In the genomic region with DNA sequence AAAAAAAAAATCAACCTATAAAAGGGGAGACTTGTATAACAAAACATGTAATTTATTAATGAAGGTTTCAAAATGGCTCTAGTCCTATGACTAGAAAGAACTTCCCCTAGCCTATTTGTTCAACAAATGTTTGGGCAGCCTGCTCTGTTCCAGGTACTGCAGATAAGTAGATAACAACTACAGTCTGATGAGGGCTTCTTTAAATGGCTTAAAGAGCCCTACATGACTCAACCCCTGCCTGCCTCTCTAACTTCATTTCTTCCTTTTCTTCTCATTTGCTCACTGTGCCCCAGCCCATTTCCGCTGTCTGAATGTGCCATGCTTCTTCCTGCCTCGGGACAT, we compare ENCODE assay signal across 23 cellular contexts. TPM values are rescaled to one million over a fixed set of nuclear protein-coding genes. Genes with fewer than 3 reads are reported as not detected.
A peak's percentile ranks its signal among the peaks of the same experiment; 100 is the strongest.
DNase-seq lines count a peak whose midpoint lies in the region; ATAC-seq and TF ChIP-seq lines count a peak whose summit lies in the region.
"Had no signal": no experiment of that assay in that cellular context is flagged by ENCODE, and none has a peak within 500 bp of the region (broad histone marks: within the 10 kb centered on the region; RNA-seq: fewer than 3 reads in every experiment).

No MANE protein-coding gene starts in this region.

- WGBS in stomach, 5 donors: 74 to 82% (median 78%) methylated on average over 2 of the region's 2 CpGs

- H3K4me1 ChIP-seq in SJSA1 (replicated peaks) (peaks cover 35% of the 10 kb centered on the region), stomach (peaks cover 0 to 26% (median 10%) of the 10 kb centered on the region in 4 donors)
- H3K4me1 ChIP-seq: gastrocnemius medialis, tibial nerve had no signal

- no peaks in the 10 kb centered on the region for H3K27me3 Mint-ChIP-seq in activated T-cell treated with anti-CD3 and anti-CD28 coated beads, Interleukin-2, amount 50 U/mL, for 72 hours (ENCODE audit: low read depth)
- H3K27me3 Mint-ChIP-seq in activated T-cell treated with anti-CD3 and anti-CD28 coated beads, Interleukin-2, amount 50 U/mL, for 24 hours: no peaks in the 10 kb centered on the region
- H3K27me3 Mint-ChIP-seq: B cell; IgD-negative memory B cell; stimulated activated naive CD8-positive, alpha-beta T cell treated with anti-CD3 and anti-CD28 coated beads, Interleukin-15, Interleukin-2, amounts not matched to agents 100 ng/mL and 50 ng/mL, for 24 hours had no signal

- intact Hi-C loops in stomach (cut with DNase I; ENCODE audit: low total_unique reads): no loop called here

- H3K36me3 ChIP-seq in SJSA1 (peaks cover 11% of the 10 kb centered on the region), stomach (peaks cover 39 to 100% (median 98%) of the 10 kb centered on the region in 4 donors)

- H3K4me3 Mint-ChIP-seq in activated T-cell treated with anti-CD3 and anti-CD28 coated beads, Interleukin-2, amount 50 U/mL, for 72 hours: no peak overlapping the region
- H3K4me3 Mint-ChIP-seq in activated T-cell treated with anti-CD3 and anti-CD28 coated beads, Interleukin-2, amount 50 U/mL, for 24 hours: no peak overlapping the region
- H3K4me3 Mint-ChIP-seq: B cell; IgD-negative memory B cell; stimulated activated naive CD8-positive, alpha-beta T cell treated with anti-CD3 and anti-CD28 coated beads, Interleukin-15, Interleukin-2, amounts not matched to agents 100 ng/mL and 50 ng/mL, for 24 hours had no signal

- peak; percentile 53 to 54 for ATAC-seq in activated T-cell treated with anti-CD3 and anti-CD28 coated beads, Interleukin-2, amount 50 U/mL, for 72 hours (replicated peaks in 1 of 2)
- ATAC-seq in esophagus mucosa: peak; percentile 20
- ATAC-seq in GM21360 (IDR thresholded peaks at IDR 0.05; ENCODE audit: unreplicated experiment): no peak
- ATAC-seq in HG03175 (IDR thresholded peaks at IDR 0.05; ENCODE audit: unreplicated experiment): no peak
- ATAC-seq: gastrocnemius medialis, Right ventricle myocardium inferior had no signal

- H3K4me1 Mint-ChIP-seq in activated T-cell treated with anti-CD3 and anti-CD28 coated beads, Interleukin-2, amount 50 U/mL, for 72 hours (ENCODE audit: low read depth): peaks cover 8% of the 10 kb centered on the region
- peaks cover 4% of the 10 kb centered on the region for H3K4me1 Mint-ChIP-seq in activated T-cell treated with anti-CD3 and anti-CD28 coated beads, Interleukin-2, amount 50 U/mL, for 24 hours (ENCODE audit: low read depth)
- H3K4me1 Mint-ChIP-seq: B cell, IgD-negative memory B cell had no signal

- TF ChIP-seq EP300 in stomach (IDR thresholded peaks at IDR 0.05): no peak

- H3K27me3 ChIP-seq in SJSA1 (replicated peaks) (no peaks in the 10 kb centered on the region), stomach (no peaks in the 10 kb centered on the region)
- H3K27me3 ChIP-seq: gastrocnemius medialis, tibial nerve had no signal

- H3K9me3 Mint-ChIP-seq in activated T-cell treated with anti-CD3 and anti-CD28 coated beads, Interleukin-2, amount 50 U/mL, for 72 hours: no peaks in the 10 kb centered on the region
- H3K9me3 Mint-ChIP-seq in activated T-cell treated with anti-CD3 and anti-CD28 coated beads, Interleukin-2, amount 50 U/mL, for 24 hours: no peaks in the 10 kb centered on the region
- H3K9me3 Mint-ChIP-seq: IgD-negative memory B cell; stimulated activated naive CD8-positive, alpha-beta T cell treated with anti-CD3 and anti-CD28 coated beads, Interleukin-15, Interleukin-2, amounts not matched to agents 100 ng/mL and 50 ng/mL, for 24 hours had no signal

- peaks cover 0 to 15% of the 10 kb centered on the region in 2 donors for H3K36me3 Mint-ChIP-seq in activated T-cell treated with anti-CD3 and anti-CD28 coated beads, Interleukin-2, amount 50 U/mL, for 72 hours (ENCODE audit: insufficient read depth in 2 of 2)
- H3K36me3 Mint-ChIP-seq in activated T-cell treated with anti-CD3 and anti-CD28 coated beads, Interleukin-2, amount 50 U/mL, for 24 hours (ENCODE audit: low read depth): peaks cover 51% of the 10 kb centered on the region

- H3K9me3 ChIP-seq in SJSA1 (replicated peaks): no peaks in the 10 kb centered on the region
- no peaks in the 10 kb centered on the region for H3K9me3 ChIP-seq in stomach
- H3K9me3 ChIP-seq: gastrocnemius medialis, tibial nerve had no signal

- H3K27ac ChIP-seq in SJSA1 (peak overlapping the region; percentile 94), stomach (peak overlapping the region in 3 of 5 donors; percentile 38 to 62 (median 46))
- H3K27ac ChIP-seq: gastrocnemius medialis, HL-60, tibial nerve had no signal

- peak overlapping the region; percentile 4 for H3K27ac Mint-ChIP-seq in activated T-cell treated with anti-CD3 and anti-CD28 coated beads, Interleukin-2, amount 50 U/mL, for 72 hours
- no peak overlapping the region for H3K27ac Mint-ChIP-seq in activated T-cell treated with anti-CD3 and anti-CD28 coated beads, Interleukin-2, amount 50 U/mL, for 24 hours
- H3K27ac Mint-ChIP-seq: B cell; IgD-negative memory B cell; stimulated activated naive CD8-positive, alpha-beta T cell treated with anti-CD3 and anti-CD28 coated beads, Interleukin-15, Interleukin-2, amounts not matched to agents 100 ng/mL and 50 ng/mL, for 24 hours had no signal

- DNase-seq in activated T-cell treated with anti-CD3 and anti-CD28 coated beads, Interleukin-2, amount 50 U/mL, for 72 hours: no peak
- DNase-seq in activated T-cell treated with anti-CD3 and anti-CD28 coated beads, Interleukin-2, amount 50 U/mL, for 24 hours: no peak
- DNase-seq in SJSA1 (ENCODE audit: low read depth in 1 of 2, low spot score in 2 of 2) (peak in 1 of 2 experiments; percentile 46), stomach (peak; percentile 61), T-helper 1 cell (no peak)
- DNase-seq: 8988T; activated CD4-positive, alpha-beta T cell treated with anti-CD3 and anti-CD28 coated beads for 1 hour; activated naive CD4-positive, alpha-beta T cell treated with anti-CD3 and anti-CD28 coated beads, Interleukin-2, amount 50 U/mL, for 16 hours; aorta; gastrocnemius medialis; GF-D8; hypothalamus; NCI-H187; stimulated activated CD4-positive, alpha-beta T cell treated with anti-CD3 and anti-CD28 coated beads, Interleukin-4, amount 100 ng/mL, for 1 hour had no signal

- no peak for TF ChIP-seq POLR2A in stomach (IDR thresholded peaks at IDR 0.05)

- H3K4me3 ChIP-seq in SJSA1: no peak overlapping the region
- no peak overlapping the region for H3K4me3 ChIP-seq in stomach
- H3K4me3 ChIP-seq: gastrocnemius medialis, tibial nerve had no signal

- no peak for TF ChIP-seq CTCF in stomach (IDR thresholded peaks at IDR 0.05)

RNA-seq across cellular contexts. Expression of a gene that starts 21.5 kb away (rescaled TPM):
- total RNA-seq in activated T-cell treated with anti-CD3 and anti-CD28 coated beads, Interleukin-2, amount 50 U/mL, for 72 hours: 10 to 100 TPM; 31.5 to 46.8 TPM
- total RNA-seq in SJSA1 (2014; rRNA removed; shearing (Covaris generic)): 14.2 and 16.5 TPM in 2 replicates
- total RNA-seq in esophagus mucosa (17.0 TPM), stomach (10 to 100 TPM in 3 of 5 donors, 1 to 10 TPM in 2; 4.7 to 45.5 (median 23.9) TPM)
- polyA plus RNA-seq in stomach: 10 to 100 TPM in 2 of 3 donors, 1 to 10 TPM in 1; 9.5 to 19.1 (median 14.8) TPM

RNA-seq across cellular contexts. Expression of a gene that starts 22.0 kb away (rescaled TPM):
- total RNA-seq in activated T-cell treated with anti-CD3 and anti-CD28 coated beads, Interleukin-2, amount 50 U/mL, for 72 hours: 10 to 100 TPM; 15.7 to 18.4 TPM
- 21.7 and 41.6 TPM in 2 replicates for total RNA-seq in SJSA1 (2014; rRNA removed; shearing (Covaris generic))
- total RNA-seq in esophagus mucosa (3.5 TPM), stomach (10 to 100 TPM in 2 of 5 donors, 1 to 10 TPM in 2, under 1 TPM in 1; 0.87 to 16.7 (median 9.9) TPM)
- 1 to 10 TPM; 4.5 to 7.8 (median 6.0) TPM for polyA plus RNA-seq in stomach

RNA-seq across cellular contexts. Expression of a gene that starts 43.6 kb away (rescaled TPM):
- total RNA-seq in activated T-cell treated with anti-CD3 and anti-CD28 coated beads, Interleukin-2, amount 50 U/mL, for 72 hours: 1 to 10 TPM; 1.4 to 2.1 TPM
- total RNA-seq in SJSA1 (2014; rRNA removed; shearing (Covaris generic)): 1.1 and 10.2 TPM in 2 replicates
- 2.5 TPM for total RNA-seq in esophagus mucosa
- 10 to 100 TPM in 1 of 5 donors, 1 to 10 TPM in 2, not detected in 2; 1.8 to 13.0 (median 2.0) TPM for total RNA-seq in stomach
- 1 to 10 TPM; 3.9 to 6.4 (median 4.1) TPM for polyA plus RNA-seq in stomach

RNA-seq across cellular contexts. Expression of a gene that starts 43.7 kb away (rescaled TPM):
- 10 to 100 TPM; 10.9 to 11.7 TPM for total RNA-seq in activated T-cell treated with anti-CD3 and anti-CD28 coated beads, Interleukin-2, amount 50 U/mL, for 72 hours
- total RNA-seq in SJSA1 (2014; rRNA removed; shearing (Covaris generic)): 8.3 and 9.4 TPM in 2 replicates
- total RNA-seq in esophagus mucosa (20.0 TPM), stomach (10 to 100 TPM in 4 of 5 donors, 1 to 10 TPM in 1; 9.1 to 58.3 (median 48.1) TPM)
- 1 to 10 TPM; 4.3 to 5.5 (median 5.0) TPM for polyA plus RNA-seq in stomach

Comparison
In these comparisons a context has a peak if more than half of its experiments do, and no peak if none do; other contexts are left out.
1. ATAC-seq: peak in activated T-cell treated with anti-CD3 and anti-CD28 coated beads, Interleukin-2, amount 50 U/mL, for 72 hours (2 of 2) and esophagus mucosa (single experiment); none in GM21360 (single experiment) and HG03175 (single experiment).